In the genomic region with DNA sequence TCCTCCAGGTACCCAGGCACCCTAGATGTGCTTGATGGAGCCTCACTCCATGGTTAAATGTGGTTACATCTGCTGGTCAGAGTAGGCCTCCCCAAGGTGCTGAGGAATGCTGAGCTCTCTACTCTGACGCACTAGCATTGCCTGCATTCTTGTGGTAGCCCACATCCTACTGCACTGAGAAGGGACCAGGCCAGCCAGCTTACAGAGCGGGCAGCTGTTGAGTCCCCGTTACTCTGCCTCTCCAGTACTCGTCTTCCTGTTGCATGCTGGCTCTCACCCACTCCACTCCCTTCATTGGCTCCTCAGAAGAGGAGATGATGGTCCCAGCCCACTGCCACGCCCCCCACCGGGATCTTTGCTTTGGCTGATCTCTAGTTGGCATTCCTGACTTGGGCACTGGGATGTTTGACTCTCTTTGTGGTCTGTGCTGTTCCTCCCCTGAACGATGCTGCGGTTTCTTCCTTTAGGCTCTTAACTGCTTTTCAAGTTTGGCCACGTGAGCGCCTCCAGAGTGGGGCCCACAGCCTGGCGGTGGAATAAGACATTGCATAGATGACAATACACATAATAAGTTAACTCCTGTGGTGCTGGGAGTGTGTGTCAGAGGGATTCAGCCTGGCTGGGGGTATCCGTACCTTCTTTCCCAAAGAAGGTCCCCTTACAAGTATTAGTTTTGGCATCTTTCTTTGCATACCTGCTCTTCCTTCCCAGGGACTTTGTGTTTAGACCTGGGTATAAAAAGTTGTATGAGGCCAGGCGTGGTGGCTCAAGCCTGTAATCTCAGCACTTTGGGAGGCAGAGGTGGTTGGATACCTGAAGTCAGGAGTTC, we compare ENCODE assay signal across 8 cellular contexts.
DNase-seq lines count a peak whose midpoint lies in the region; ATAC-seq lines count a peak whose summit lies in the region.

No MANE protein-coding gene starts in this region.

- DNase-seq in ELR (ENCODE audit: low read depth) (peak; percentile 100), RPMI8226 (peak; percentile 98), iPS-NIHi11 (ENCODE audit: low spot score) (peak; percentile 49), amygdala (lab: John Stamatoyannopoulos, UW) (no peak), COR-L47 (lab: John Stamatoyannopoulos, UW) (no peak)
- peak; percentile 66 for DNase-seq in activated effector memory CD4-positive, alpha-beta T cell treated with Interleukin-2 at 50 U/mL for 16 hours
- DNase-seq in stimulated activated CD8-positive, alpha-beta memory T cell treated with anti-CD3 and anti-CD28 coated beads, Interleukin-15, amount 100 ng/mL, for 1 hour (ENCODE audit: low read depth), result peak; percentile 25

- ATAC-seq in HG02798 (IDR thresholded peaks at IDR 0.05; ENCODE audit: poor library complexity, unreplicated experiment), result peak; percentile 62

Comparison
In these comparisons a context has a peak if more than half of its experiments do, and no peak if none do; other contexts are left out.
1. DNase-seq: peak in ELR (single experiment), RPMI8226 (single experiment), activated effector memory CD4-positive, alpha-beta T cell treated with Interleukin-2 at 50 U/mL for 16 hours (single experiment), iPS-NIHi11 (single experiment) and stimulated activated CD8-positive, alpha-beta memory T cell treated with anti-CD3 and anti-CD28 coated beads, Interleukin-15, amount 100 ng/mL, for 1 hour (single experiment); none in amygdala (0 of 56) and COR-L47 (single experiment).